1 cellular context compared by ENCODE assay signal in the genomic region with DNA sequence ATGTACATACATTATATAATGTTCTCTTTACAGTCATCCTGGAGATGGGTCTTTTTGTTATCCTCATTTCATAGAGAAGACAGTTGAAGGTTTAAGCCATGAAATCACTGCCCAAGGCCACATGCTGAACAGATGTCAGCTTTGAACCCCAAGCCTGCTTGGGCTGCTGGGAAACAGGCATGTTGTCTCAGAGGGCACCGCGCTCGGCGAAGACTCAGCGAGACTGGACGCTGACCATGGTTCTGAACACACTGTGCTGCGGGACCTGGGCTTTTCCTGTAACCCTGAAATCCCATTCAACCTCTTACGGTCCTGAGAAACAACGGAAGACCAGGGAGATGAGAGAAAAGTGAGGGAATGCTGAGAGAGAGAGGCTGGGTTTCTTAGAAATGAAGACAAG.
TF ChIP-seq lines count a peak whose summit lies in the region.

No MANE protein-coding gene starts in this region.

TF ChIP-seq in HepG2, 621 proteins besides CTCF, POLR2A, EP300 and RAD21 (continued from another document):
- TF ChIP-seq, protein P1, sequence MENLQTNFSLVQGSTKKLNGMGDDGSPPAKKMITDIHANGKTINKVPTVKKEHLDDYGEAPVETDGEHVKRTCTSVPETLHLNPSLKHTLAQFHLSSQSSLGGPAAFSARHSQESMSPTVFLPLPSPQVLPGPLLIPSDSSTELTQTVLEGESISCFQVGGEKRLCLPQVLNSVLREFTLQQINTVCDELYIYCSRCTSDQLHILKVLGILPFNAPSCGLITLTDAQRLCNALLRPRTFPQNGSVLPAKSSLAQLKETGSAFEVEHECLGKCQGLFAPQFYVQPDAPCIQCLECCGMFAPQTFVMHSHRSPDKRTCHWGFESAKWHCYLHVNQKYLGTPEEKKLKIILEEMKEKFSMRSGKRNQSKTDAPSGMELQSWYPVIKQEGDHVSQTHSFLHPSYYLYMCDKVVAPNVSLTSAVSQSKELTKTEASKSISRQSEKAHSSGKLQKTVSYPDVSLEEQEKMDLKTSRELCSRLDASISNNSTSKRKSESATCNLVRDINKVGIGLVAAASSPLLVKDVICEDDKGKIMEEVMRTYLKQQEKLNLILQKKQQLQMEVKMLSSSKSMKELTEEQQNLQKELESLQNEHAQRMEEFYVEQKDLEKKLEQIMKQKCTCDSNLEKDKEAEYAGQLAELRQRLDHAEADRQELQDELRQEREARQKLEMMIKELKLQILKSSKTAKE (CRISPR knock-in tag; IDR thresholded peaks at IDR 0.05; ENCODE audit: borderline replicate concordance), result no peak
- TF ChIP-seq KDM2A (CRISPR knock-in tag; IDR thresholded peaks at IDR 0.05; ENCODE audit: borderline replicate concordance, low read depth), result peak; percentile 80; the same call in 1 of the 2 replicates
- TF ChIP-seq ZNF264 (CRISPR knock-in tag; IDR thresholded peaks at IDR 0.05), result peak; percentile 56; the same call in 1 of the 2 replicates
- TF ChIP-seq CBFB (CRISPR knock-in tag; IDR thresholded peaks at IDR 0.05), result no peak
- no peak for TF ChIP-seq SNAI1 (CRISPR knock-in tag; IDR thresholded peaks at IDR 0.05; ENCODE audit: borderline replicate concordance)
- TF ChIP-seq ZNF776 (CRISPR knock-in tag; IDR thresholded peaks at IDR 0.05), result no peak
- peak; percentile 25; the same call in 1 of the 2 replicates for TF ChIP-seq SPEN (CRISPR knock-in tag; IDR thresholded peaks at IDR 0.05; ENCODE audit: low read depth)
- TF ChIP-seq MIER2 (CRISPR knock-in tag; IDR thresholded peaks at IDR 0.05), result peak; percentile 99
- peak; percentile 55; the same call in 1 of the 2 replicates for TF ChIP-seq ARHGAP35 (CRISPR knock-in tag; IDR thresholded peaks at IDR 0.05; ENCODE audit: borderline replicate concordance)
- TF ChIP-seq, protein P2, sequence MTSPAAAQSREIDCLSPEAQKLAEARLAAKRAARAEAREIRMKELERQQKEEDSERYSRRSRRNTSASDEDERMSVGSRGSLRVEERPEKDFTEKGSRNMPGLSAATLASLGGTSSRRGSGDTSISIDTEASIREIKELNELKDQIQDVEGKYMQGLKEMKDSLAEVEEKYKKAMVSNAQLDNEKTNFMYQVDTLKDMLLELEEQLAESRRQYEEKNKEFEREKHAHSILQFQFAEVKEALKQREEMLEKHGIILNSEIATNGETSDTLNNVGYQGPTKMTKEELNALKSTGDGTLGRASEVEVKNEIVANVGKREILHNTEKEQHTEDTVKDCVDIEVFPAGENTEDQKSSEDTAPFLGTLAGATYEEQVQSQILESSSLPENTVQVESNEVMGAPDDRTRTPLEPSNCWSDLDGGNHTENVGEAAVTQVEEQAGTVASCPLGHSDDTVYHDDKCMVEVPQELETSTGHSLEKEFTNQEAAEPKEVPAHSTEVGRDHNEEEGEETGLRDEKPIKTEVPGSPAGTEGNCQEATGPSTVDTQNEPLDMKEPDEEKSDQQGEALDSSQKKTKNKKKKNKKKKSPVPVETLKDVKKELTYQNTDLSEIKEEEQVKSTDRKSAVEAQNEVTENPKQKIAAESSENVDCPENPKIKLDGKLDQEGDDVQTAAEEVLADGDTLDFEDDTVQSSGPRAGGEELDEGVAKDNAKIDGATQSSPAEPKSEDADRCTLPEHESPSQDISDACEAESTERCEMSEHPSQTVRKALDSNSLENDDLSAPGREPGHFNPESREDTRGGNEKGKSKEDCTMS (CRISPR knock-in tag; conservative IDR thresholded peaks at IDR 0.05), result no peak
- no peak for TF ChIP-seq GTF2F1 (IDR thresholded peaks at IDR 0.05; ENCODE audit: low read length)
- TF ChIP-seq HNRNPH1 (optimal IDR thresholded peaks at IDR 0.05; ENCODE audit: low read depth, low read length), result no peak
- no peak for TF ChIP-seq POLR2G (IDR thresholded peaks at IDR 0.05; ENCODE audit: low read depth, low read length)
- TF ChIP-seq ZNF160 (CRISPR knock-in tag; IDR thresholded peaks at IDR 0.05), result peak; percentile 76; the same call in 1 of the 2 replicates
- no peak for TF ChIP-seq ZSCAN31 (CRISPR knock-in tag; IDR thresholded peaks at IDR 0.05; ENCODE audit: low read depth)
- TF ChIP-seq, protein P3, sequence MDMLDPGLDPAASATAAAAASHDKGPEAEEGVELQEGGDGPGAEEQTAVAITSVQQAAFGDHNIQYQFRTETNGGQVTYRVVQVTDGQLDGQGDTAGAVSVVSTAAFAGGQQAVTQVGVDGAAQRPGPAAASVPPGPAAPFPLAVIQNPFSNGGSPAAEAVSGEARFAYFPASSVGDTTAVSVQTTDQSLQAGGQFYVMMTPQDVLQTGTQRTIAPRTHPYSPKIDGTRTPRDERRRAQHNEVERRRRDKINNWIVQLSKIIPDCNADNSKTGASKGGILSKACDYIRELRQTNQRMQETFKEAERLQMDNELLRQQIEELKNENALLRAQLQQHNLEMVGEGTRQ (IDR thresholded peaks at IDR 0.05; ENCODE audit: low read depth, low read length), result no peak
- TF ChIP-seq, protein P3 (CRISPR knock-in tag; IDR thresholded peaks at IDR 0.05; ENCODE audit: borderline replicate concordance), result no peak
- no peak for TF ChIP-seq ZNF660 (CRISPR knock-in tag; IDR thresholded peaks at IDR 0.05; ENCODE audit: borderline replicate concordance, low read depth)
- TF ChIP-seq, protein P4, sequence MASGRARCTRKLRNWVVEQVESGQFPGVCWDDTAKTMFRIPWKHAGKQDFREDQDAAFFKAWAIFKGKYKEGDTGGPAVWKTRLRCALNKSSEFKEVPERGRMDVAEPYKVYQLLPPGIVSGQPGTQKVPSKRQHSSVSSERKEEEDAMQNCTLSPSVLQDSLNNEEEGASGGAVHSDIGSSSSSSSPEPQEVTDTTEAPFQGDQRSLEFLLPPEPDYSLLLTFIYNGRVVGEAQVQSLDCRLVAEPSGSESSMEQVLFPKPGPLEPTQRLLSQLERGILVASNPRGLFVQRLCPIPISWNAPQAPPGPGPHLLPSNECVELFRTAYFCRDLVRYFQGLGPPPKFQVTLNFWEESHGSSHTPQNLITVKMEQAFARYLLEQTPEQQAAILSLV (CRISPR knock-in tag; IDR thresholded peaks at IDR 0.05; ENCODE audit: borderline replicate concordance), result 0 out of 2 replicates have a peak, but pooled peaks have one; percentile 52
- 0 out of 2 replicates have a peak, but pooled peaks have one; percentile 42 for TF ChIP-seq REPIN1 (CRISPR knock-in tag; IDR thresholded peaks at IDR 0.05; ENCODE audit: borderline replicate concordance, low read depth)
- no peak for TF ChIP-seq ZNF850 (CRISPR knock-in tag; conservative IDR thresholded peaks at IDR 0.05)
- no peak for TF ChIP-seq MATR3 (CRISPR knock-in tag; IDR thresholded peaks at IDR 0.05)
